ENCODE assay signal across 8 cellular contexts in the genomic region with DNA sequence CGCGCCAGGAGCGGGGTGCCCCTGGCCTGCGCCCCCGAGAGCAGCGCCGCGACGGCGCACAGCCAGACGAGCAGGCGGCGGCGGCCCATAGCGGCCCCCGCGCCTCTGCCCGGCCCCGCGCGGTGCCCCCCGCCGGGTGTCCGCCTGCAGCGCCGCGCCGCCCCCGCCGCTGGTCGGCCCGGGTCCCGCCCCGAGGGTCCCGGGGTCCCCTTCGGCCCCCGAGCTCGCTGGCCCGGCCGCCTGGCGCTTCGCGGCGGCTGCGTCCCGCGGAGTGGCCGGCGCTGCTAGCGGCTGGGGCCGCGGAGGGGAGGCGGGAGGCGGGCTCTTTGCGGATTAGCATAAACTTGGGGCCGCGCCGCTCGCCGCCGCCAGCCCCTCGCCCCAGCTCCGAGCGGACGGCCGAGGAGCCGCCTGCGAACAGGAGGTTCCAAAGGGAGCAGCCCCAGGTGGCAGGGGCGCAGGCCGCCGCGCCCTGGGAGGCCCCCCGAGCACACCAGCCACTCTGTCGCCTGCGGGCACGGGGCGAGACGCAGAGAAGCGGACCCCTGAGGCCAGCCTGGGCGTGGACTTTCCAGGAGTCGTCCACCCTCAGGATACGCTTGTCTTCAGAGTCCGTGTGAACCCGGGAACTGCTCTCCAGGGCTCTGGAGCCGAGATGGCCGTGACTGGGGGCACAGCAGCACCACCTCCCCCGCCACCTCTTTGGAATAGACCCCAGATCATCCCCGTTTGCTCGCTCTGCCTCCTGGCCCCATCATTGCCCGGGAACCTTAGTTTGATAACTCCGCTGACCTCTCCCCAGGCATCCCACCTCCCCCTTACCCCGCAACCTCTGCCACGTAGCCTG. TPM values are rescaled to one million over a fixed set of nuclear protein-coding genes. Genes with fewer than 3 reads are reported as not detected.
DNase-seq lines count a peak whose midpoint lies in the region; TF ChIP-seq lines count a peak whose summit lies in the region.
"Had no signal": no experiment of that assay in that cellular context is flagged by ENCODE, and none has a peak within 500 bp of the region (broad histone marks: within the 10 kb centered on the region; RNA-seq: fewer than 3 reads in every experiment).

A gene with protein sequence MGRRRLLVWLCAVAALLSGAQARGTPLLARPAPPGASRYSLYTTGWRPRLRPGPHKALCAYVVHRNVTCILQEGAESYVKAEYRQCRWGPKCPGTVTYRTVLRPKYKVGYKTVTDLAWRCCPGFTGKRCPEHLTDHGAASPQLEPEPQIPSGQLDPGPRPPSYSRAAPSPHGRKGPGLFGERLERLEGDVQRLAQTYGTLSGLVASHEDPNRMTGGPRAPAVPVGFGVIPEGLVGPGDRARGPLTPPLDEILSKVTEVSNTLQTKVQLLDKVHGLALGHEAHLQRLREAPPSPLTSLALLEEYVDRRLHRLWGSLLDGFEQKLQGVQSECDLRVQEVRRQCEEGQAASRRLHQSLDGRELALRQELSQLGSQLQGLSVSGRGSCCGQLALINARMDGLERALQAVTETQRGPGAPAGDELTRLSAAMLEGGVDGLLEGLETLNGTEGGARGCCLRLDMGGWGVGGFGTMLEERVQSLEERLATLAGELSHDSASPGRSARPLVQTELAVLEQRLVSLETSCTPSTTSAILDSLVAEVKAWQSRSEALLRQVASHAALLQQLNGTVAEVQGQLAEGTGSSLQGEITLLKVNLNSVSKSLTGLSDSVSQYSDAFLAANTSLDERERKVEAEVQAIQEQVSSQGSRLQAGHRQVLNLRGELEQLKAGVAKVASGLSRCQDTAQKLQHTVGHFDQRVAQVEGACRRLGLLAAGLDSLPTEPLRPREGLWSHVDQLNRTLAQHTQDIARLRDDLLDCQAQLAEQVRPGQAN (minus strand): TSS at position 273 of the 847 bp plus-strand sequence. CDS start 184 bp downstream, at position 89.

- H3K9me3 ChIP-seq in HUES6 (ENCODE audit: control insufficient read depth, insufficient read depth, low read depth, low read length) = peaks cover 6% of the 10 kb centered on the region; the same call in 1 of the 2 replicates
- H3K9me3 ChIP-seq in esophagus muscularis mucosa = peaks cover 0 to 8% (median 0%) of the 10 kb centered on the region in 4 donors
- H3K9me3 ChIP-seq in prostate gland = no peaks in the 10 kb centered on the region

- peaks cover 11% of the 10 kb centered on the region for H3K4me1 ChIP-seq in HUES6 (ENCODE audit: control insufficient read depth, insufficient read depth, low read length)
- peaks cover 12 to 20% (median 16%) of the 10 kb centered on the region in 4 donors for H3K4me1 ChIP-seq in esophagus muscularis mucosa
- no peaks in the 10 kb centered on the region for H3K4me1 ChIP-seq in prostate gland (replicated peaks)

- no peak for TF ChIP-seq POLR2A in esophagus muscularis mucosa (IDR thresholded peaks at IDR 0.05; ENCODE audit: low read depth)
- no peak for TF ChIP-seq POLR2A in prostate gland (IDR thresholded peaks at IDR 0.05)

- H3K9ac ChIP-seq in HUES6 (ENCODE audit: low read length) = peak within 1 kb of the TSS; percentile 68

- intact Hi-C loops in esophagus muscularis mucosa (cut with DNase I) = no loop called here
- intact Hi-C loops in prostate gland (cut with DNase I) = no loop called here

- H3K27ac ChIP-seq in HUES6 (ENCODE audit: low read depth, low read length) (no peak within 1 kb of the TSS), esophagus muscularis mucosa (replicated peaks in 1 of 4) (no peak within 1 kb of the TSS), prostate gland (peak within 1 kb of the TSS in 1 of 2 donors; percentile 33)

- H3K27me3 ChIP-seq in HUES6 (ENCODE audit: control insufficient read depth, insufficient read depth, low read length) (peaks cover 58% of the 10 kb centered on the region), esophagus muscularis mucosa (peaks cover 0 to 57% (median 17%) of the 10 kb centered on the region in 4 donors), prostate gland (replicated peaks; ENCODE audit: insufficient read depth) (no peaks in the 10 kb centered on the region)

- DNase-seq in COR-L47 (lab: John Stamatoyannopoulos, UW) = peak; percentile 13
- no peak for DNase-seq in esophagus muscularis mucosa (ENCODE audit: extremely low spot score)
- no peak for DNase-seq in prostate gland (ENCODE audit: low spot score)
- no peak for DNase-seq in Kasumi-1 (lab: John Stamatoyannopoulos, UW)
- DNase-seq in stimulated activated CD4-positive, alpha-beta T cell treated with anti-CD3 and anti-CD28 coated beads, Interleukin-1b, Interleukin-23, amount 100 ng/mL, for 48 hours = no peak
- DNase-seq in HuH-7.5 (ENCODE audit: low spot score) = no peak

- TF ChIP-seq CTCF in esophagus muscularis mucosa (IDR thresholded peaks at IDR 0.05) (no peak), prostate gland (IDR thresholded peaks at IDR 0.05) (no peak)

- WGBS in esophagus muscularis mucosa = 29% methylated on average over 23 of the region's 93 CpGs
- 52% methylated on average over 15 of the region's 93 CpGs for WGBS in prostate gland

- peak within 1 kb of the TSS; percentile 74 for H3K4me3 ChIP-seq in HUES6 (ENCODE audit: low read depth, low read length)
- H3K4me3 ChIP-seq in esophagus muscularis mucosa = peak within 1 kb of the TSS; percentile 50 to 61 (median 53)
- peak within 1 kb of the TSS; percentile 33 to 44 for H3K4me3 ChIP-seq in prostate gland

- no peaks in the 10 kb centered on the region for H3K36me3 ChIP-seq in HUES6 (ENCODE audit: control insufficient read depth, insufficient read depth, low read length)
- no peaks in the 10 kb centered on the region for H3K36me3 ChIP-seq in esophagus muscularis mucosa
- H3K36me3 ChIP-seq in prostate gland = no peaks in the 10 kb centered on the region

- no peak for TF ChIP-seq EP300 in esophagus muscularis mucosa (IDR thresholded peaks at IDR 0.05)

RNA-seq across cellular contexts. Expression of the gene that starts here (rescaled TPM):
- 1 to 10 TPM in 3 of 4 donors, under 1 TPM in 1; 0.83 to 5.6 (median 4.5) TPM for total RNA-seq in esophagus muscularis mucosa
- 1 to 10 TPM; 7.4 to 8.4 TPM for total RNA-seq in prostate gland
- total RNA-seq: bronchial epithelial cell had no signal
